Comparison of ENCODE assay signal across 15 cellular contexts in genomic region chr18:64271264-64271663, GRCh38.
A peak's percentile ranks its signal among the peaks of the same experiment; 100 is the strongest.
DNase-seq lines count a peak whose midpoint lies in the region; ATAC-seq and TF ChIP-seq lines count a peak whose summit lies in the region.
"Had no signal": no experiment of that assay in that cellular context is flagged by ENCODE, and none has a peak within 500 bp of the region (broad histone marks: within the 10 kb centered on the region; RNA-seq: fewer than 3 reads in every experiment).

No MANE protein-coding gene starts in this region.

- intact Hi-C loops in esophagus squamous epithelium (cut with DNase I): no loop called here

- H3K9ac ChIP-seq in BLaER1: no peak overlapping the region
- H3K9ac ChIP-seq in endodermal cell (ENCODE audit: extremely low read depth, low read length, poor library complexity, severe bottlenecking): no peak overlapping the region

- H4K20me1 ChIP-seq in BLaER1: no peaks in the 10 kb centered on the region

- TF ChIP-seq CTCF in endodermal cell (conservative IDR thresholded peaks at IDR 0.05): no peak
- TF ChIP-seq CTCF in esophagus squamous epithelium (IDR thresholded peaks at IDR 0.05): no peak

- H3K27me3 ChIP-seq in BLaER1 (no peaks in the 10 kb centered on the region), HAP-1 (ENCODE audit: low read depth) (no peaks in the 10 kb centered on the region), endodermal cell (ENCODE audit: control insufficient read depth, insufficient read depth, low read length, poor library complexity, severe bottlenecking) (no peaks in the 10 kb centered on the region), esophagus squamous epithelium (no peaks in the 10 kb centered on the region)
- H3K27me3 ChIP-seq: hepatocyte, neutrophil, stomach had no signal

- H3K4me2 ChIP-seq in BLaER1: peak overlapping the region; percentile 76
- H3K4me2 ChIP-seq: hepatocyte had no signal

- peaks cover 6% of the 10 kb centered on the region for H3K36me3 Mint-ChIP-seq in endodermal cell (ENCODE audit: low read depth)
- no peaks in the 10 kb centered on the region for H3K36me3 Mint-ChIP-seq in activated CD8-positive, alpha-beta memory T cell treated with anti-CD3 and anti-CD28 coated beads, Interleukin-2, amount 10 ng/mL, durations not matched to agents 7 days and 5 days

- H3K9me3 ChIP-seq in BLaER1: peaks cover 23% of the 10 kb centered on the region
- peaks cover 6% of the 10 kb centered on the region; the same call in 1 of the 2 replicates for H3K9me3 ChIP-seq in HAP-1
- peaks cover 31% of the 10 kb centered on the region for H3K9me3 ChIP-seq in endodermal cell (ENCODE audit: control insufficient read depth, low read length)
- H3K9me3 ChIP-seq in esophagus squamous epithelium: no peaks in the 10 kb centered on the region
- H3K9me3 ChIP-seq: neutrophil, stomach had no signal

- H3K27ac ChIP-seq in BLaER1 (peak overlapping the region; percentile 32), endodermal cell (ENCODE audit: low read depth, low read length) (peak overlapping the region; percentile 29), esophagus squamous epithelium (no peak overlapping the region)
- H3K27ac ChIP-seq: hepatocyte, neutrophil, stomach had no signal

- TF ChIP-seq POLR2A in esophagus squamous epithelium (IDR thresholded peaks at IDR 0.05): no peak

- H3K4me3 ChIP-seq in BLaER1 (no peak overlapping the region), HAP-1 (no peak overlapping the region), endodermal cell (ENCODE audit: low read length) (no peak overlapping the region), esophagus squamous epithelium (no peak overlapping the region)
- H3K4me3 ChIP-seq: hepatocyte, stomach had no signal

- H3K4me3 Mint-ChIP-seq in endodermal cell: no peak overlapping the region
- no peak overlapping the region for H3K4me3 Mint-ChIP-seq in activated CD8-positive, alpha-beta memory T cell treated with anti-CD3 and anti-CD28 coated beads, Interleukin-2, amount 10 ng/mL, durations not matched to agents 7 days and 5 days

- 88 to 97% methylated on average over 3 to 4 of the region's 4 CpGs for WGBS in endodermal cell (ENCODE audit: insufficient coverage in 1 of 2, insufficient read length in 1 of 2), 2 experiments
- WGBS in esophagus squamous epithelium, 2 donors: 42 to 56% methylated on average over 4 of the region's 4 CpGs

- DNase-seq in HAP-1 (ENCODE audit: low spot score in 2 of 2) (peak; percentile 8 to 43), NCI-H446 (lab: John Stamatoyannopoulos, UW) (peak; percentile 10 to 33), endodermal cell (no peak), esophagus squamous epithelium (lab: John Stamatoyannopoulos, UW) (no peak), NCI-H526 (lab: John Stamatoyannopoulos, UW) (no peak)
- no peak for DNase-seq in activated CD8-positive, alpha-beta memory T cell treated with anti-CD3 and anti-CD28 coated beads, Interleukin-2, amount 10 ng/mL, durations not matched to agents 7 days and 5 days
- DNase-seq: activated naive CD4-positive, alpha-beta T cell treated with anti-CD3 and anti-CD28 coated beads, Interleukin-2, amount 50 U/mL, for 16 hours; Kasumi-1; midbrain; NCI-H2029; stomach had no signal

- H3K36me3 ChIP-seq in BLaER1: no peaks in the 10 kb centered on the region
- no peaks in the 10 kb centered on the region for H3K36me3 ChIP-seq in HAP-1 (replicated peaks)
- H3K36me3 ChIP-seq in endodermal cell (ENCODE audit: control insufficient read depth, insufficient read depth, low read length): no peaks in the 10 kb centered on the region
- H3K36me3 ChIP-seq in esophagus squamous epithelium: no peaks in the 10 kb centered on the region
- H3K36me3 ChIP-seq: neutrophil, stomach had no signal

- H3K9me3 Mint-ChIP-seq in endodermal cell: peaks cover 29% of the 10 kb centered on the region
- H3K9me3 Mint-ChIP-seq in activated CD8-positive, alpha-beta memory T cell treated with anti-CD3 and anti-CD28 coated beads, Interleukin-2, amount 10 ng/mL, durations not matched to agents 7 days and 5 days (ENCODE audit: low read depth): peaks cover 3% of the 10 kb centered on the region

- peaks cover 40% of the 10 kb centered on the region for H3K4me1 Mint-ChIP-seq in endodermal cell
- H3K4me1 Mint-ChIP-seq in activated CD8-positive, alpha-beta memory T cell treated with anti-CD3 and anti-CD28 coated beads, Interleukin-2, amount 10 ng/mL, durations not matched to agents 7 days and 5 days: no peaks in the 10 kb centered on the region

- H3K27ac Mint-ChIP-seq in endodermal cell: no peak overlapping the region
- no peak overlapping the region for H3K27ac Mint-ChIP-seq in activated CD8-positive, alpha-beta memory T cell treated with anti-CD3 and anti-CD28 coated beads, Interleukin-2, amount 10 ng/mL, durations not matched to agents 7 days and 5 days

- in situ Hi-C loops in HAP-1 (cut with MboI; ENCODE audit: low sequenced_read_pairs): no loop called here

- no peak for ATAC-seq in activated CD8-positive, alpha-beta memory T cell treated with anti-CD3 and anti-CD28 coated beads, Interleukin-2, amount 10 ng/mL, durations not matched to agents 7 days and 5 days
- no peak for ATAC-seq in GM18858 (IDR thresholded peaks at IDR 0.05; ENCODE audit: unreplicated experiment)

- H3K4me1 ChIP-seq in BLaER1: peaks cover 58% of the 10 kb centered on the region
- H3K4me1 ChIP-seq in HAP-1: peaks cover 56% of the 10 kb centered on the region
- no peaks in the 10 kb centered on the region for H3K4me1 ChIP-seq in endodermal cell (ENCODE audit: control insufficient read depth, insufficient read depth, low read length)
- H3K4me1 ChIP-seq in esophagus squamous epithelium: no peaks in the 10 kb centered on the region
- H3K4me1 ChIP-seq: stomach had no signal

- CTCF ChIA-PET in activated CD8-positive, alpha-beta memory T cell treated with anti-CD3 and anti-CD28 coated beads, Interleukin-2, amount 10 ng/mL, durations not matched to agents 7 days and 5 days (lab: Charles Lee): no interaction called here

- peaks cover 15% of the 10 kb centered on the region for H3K27me3 Mint-ChIP-seq in endodermal cell (ENCODE audit: insufficient read depth)
- no peaks in the 10 kb centered on the region for H3K27me3 Mint-ChIP-seq in activated CD8-positive, alpha-beta memory T cell treated with anti-CD3 and anti-CD28 coated beads, Interleukin-2, amount 10 ng/mL, durations not matched to agents 7 days and 5 days

Comparison
In these comparisons a context has a peak if more than half of its experiments do, and no peak if none do; other contexts are left out.
1. H3K27ac ChIP-seq: peak in BLaER1 (single experiment) and endodermal cell (single experiment); none in esophagus squamous epithelium (0 of 4).
2. DNase-seq: peak in HAP-1 (2 of 2) and NCI-H446 (2 of 2); none in endodermal cell (single experiment), esophagus squamous epithelium (single experiment), NCI-H526 (0 of 2) and activated CD8-positive, alpha-beta memory T cell treated with anti-CD3 and anti-CD28 coated beads, Interleukin-2, amount 10 ng/mL, durations not matched to agents 7 days and 5 days (single experiment).